Comparison of ENCODE assay signal across 9 cellular contexts in genomic region chr9:74133921-74134320, GRCh38.
"Had no signal": no experiment of that assay in that cellular context is flagged by ENCODE, and none has a peak within 500 bp of the region (broad histone marks: within the 10 kb centered on the region; RNA-seq: fewer than 3 reads in every experiment).

No MANE protein-coding gene starts in this region.

- H3K36me3 Mint-ChIP-seq: IgD-negative memory B cell had no signal

- H3K9me3 Mint-ChIP-seq: H9 had no signal

- H3K9ac ChIP-seq: GM23248 had no signal

- H3K27ac ChIP-seq: GM23248, HL-60 had no signal

- H3K4me1 Mint-ChIP-seq: IgD-negative memory B cell had no signal

- H3K27ac Mint-ChIP-seq: H9, IgD-negative memory B cell had no signal

- H3K27me3 Mint-ChIP-seq: IgD-negative memory B cell had no signal

- DNase-seq: GM23248, GOT3, H9, HCEC 1CT, KBM-7 had no signal

- ATAC-seq: HepG2 had no signal

- H3K4me3 Mint-ChIP-seq: H9, IgD-negative memory B cell had no signal

- H2AFZ ChIP-seq: GM23248 had no signal

- H3K4me3 ChIP-seq: GM23248 had no signal

- FAIRE-seq: H54, HepG2 had no signal
